ENCODE assay signal across 25 cellular contexts in the genomic region with DNA sequence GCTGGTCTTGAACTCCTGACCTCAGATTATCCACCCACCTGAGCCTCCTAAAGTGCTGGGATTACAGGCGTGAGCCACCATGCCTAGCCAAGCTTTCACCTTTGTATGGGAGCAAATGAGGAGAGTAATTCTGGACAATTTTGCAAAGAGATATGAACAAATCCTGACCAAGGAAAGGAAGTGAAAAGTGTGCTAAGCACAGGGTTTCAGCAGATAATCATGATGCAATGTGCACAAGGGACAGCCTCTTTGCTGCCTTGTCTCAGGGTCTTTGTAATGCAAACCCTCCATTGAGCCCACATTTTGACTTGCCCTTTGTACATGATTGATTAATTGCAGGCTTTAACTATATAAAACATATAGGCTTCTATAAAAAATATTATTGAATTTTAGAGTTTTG. TPM values are rescaled to one million over a fixed set of nuclear protein-coding genes. Genes with fewer than 3 reads are reported as not detected.
"Had no signal": no experiment of that assay in that cellular context is flagged by ENCODE, and none has a peak within 500 bp of the region (broad histone marks: within the 10 kb centered on the region; RNA-seq: fewer than 3 reads in every experiment).

No MANE protein-coding gene starts in this region.

- ATAC-seq: activated T-cell treated with anti-CD3 and anti-CD28 coated beads, Interleukin-2, amount 50 U/mL, for 4 hours; Right ventricle myocardium inferior had no signal

- H3K27me3 ChIP-seq: SJSA1 had no signal

- H3K9me3 ChIP-seq: SJSA1 had no signal

- H3K27me3 Mint-ChIP-seq: activated CD4-positive, alpha-beta memory T cell treated with anti-CD3 and anti-CD28 coated beads for 36 hours; activated CD4-positive, alpha-beta T cell treated with anti-CD3 and anti-CD28 coated beads, Interleukin-2, amount 10 ng/mL, durations not matched to agents 7 days and 5 days; activated naive CD8-positive, alpha-beta T cell; central memory CD8-positive, alpha-beta T cell had no signal

- H3K27ac Mint-ChIP-seq: activated CD4-positive, alpha-beta memory T cell treated with anti-CD3 and anti-CD28 coated beads for 36 hours; activated CD4-positive, alpha-beta T cell treated with anti-CD3 and anti-CD28 coated beads, Interleukin-2, amount 10 ng/mL, durations not matched to agents 7 days and 5 days; activated naive CD8-positive, alpha-beta T cell; brain; T-helper 1 cell treated with Interleukin-12 subunit alpha and Interleukin-12 subunit beta and Interleukin-4 antibody, amounts not matched to agents 30 μg/mL and 1 μg/mL, for 36 hours had no signal

- H3K36me3 ChIP-seq: SJSA1 had no signal

- H3K27ac ChIP-seq: SJSA1, VCaP had no signal

- H3K4me3 ChIP-seq: SJSA1 had no signal

- H3K9me3 Mint-ChIP-seq: activated CD4-positive, alpha-beta memory T cell treated with anti-CD3 and anti-CD28 coated beads for 36 hours; activated CD4-positive, alpha-beta T cell treated with anti-CD3 and anti-CD28 coated beads, Interleukin-2, amount 10 ng/mL, durations not matched to agents 7 days and 5 days; activated T-cell treated with anti-CD3 and anti-CD28 coated beads, Interleukin-2, amount 50 U/mL, for 4 hours; central memory CD8-positive, alpha-beta T cell; T-helper 1 cell treated with Interleukin-12 subunit alpha and Interleukin-12 subunit beta and Interleukin-4 antibody, amounts not matched to agents 30 μg/mL and 1 μg/mL, for 36 hours had no signal

- DNase-seq: activated CD4-positive, alpha-beta memory T cell treated with anti-CD3 and anti-CD28 coated beads for 36 hours; activated CD4-positive, alpha-beta T cell treated with anti-CD3 and anti-CD28 coated beads, Interleukin-2, amount 10 ng/mL, durations not matched to agents 7 days and 5 days; activated CD4-positive, CD25-positive, alpha-beta regulatory T cell; activated CD8-positive, alpha-beta memory T cell treated with anti-CD3 and anti-CD28 coated beads for 24 hours; activated effector memory CD4-positive, alpha-beta T cell treated with anti-CD3 and anti-CD28 coated beads, Interleukin-2, amount 50 U/mL, for 16 hours; activated naive CD4-positive, alpha-beta T cell treated with Interleukin-2 at 50 U/mL for 16 hours; activated T-cell treated with anti-CD3 and anti-CD28 coated beads, Interleukin-2, amount 50 U/mL, for 4 hours; amygdala; cortex of kidney; KBM-7; NCI-H1092; NCI-H1417; NCI-H1930; NCI-H2107; NCI-H2171 treated with DMSO at 0.1 percent for 48 hours; NCI-H226; NCI-H526; NCI-H82 had no signal

- H3K4me3 Mint-ChIP-seq: activated CD4-positive, alpha-beta memory T cell treated with anti-CD3 and anti-CD28 coated beads for 36 hours; activated CD4-positive, alpha-beta T cell treated with anti-CD3 and anti-CD28 coated beads, Interleukin-2, amount 10 ng/mL, durations not matched to agents 7 days and 5 days; activated naive CD8-positive, alpha-beta T cell; activated T-cell treated with anti-CD3 and anti-CD28 coated beads, Interleukin-2, amount 50 U/mL, for 4 hours; brain; central memory CD8-positive, alpha-beta T cell; T-helper 1 cell treated with Interleukin-12 subunit alpha and Interleukin-12 subunit beta and Interleukin-4 antibody, amounts not matched to agents 30 μg/mL and 1 μg/mL, for 36 hours had no signal

- H3K4me1 Mint-ChIP-seq: activated CD4-positive, alpha-beta T cell treated with anti-CD3 and anti-CD28 coated beads, Interleukin-2, amount 10 ng/mL, durations not matched to agents 7 days and 5 days; central memory CD8-positive, alpha-beta T cell had no signal

- H3K36me3 Mint-ChIP-seq: activated CD4-positive, alpha-beta memory T cell treated with anti-CD3 and anti-CD28 coated beads for 36 hours; activated naive CD8-positive, alpha-beta T cell; brain had no signal

RNA-seq across cellular contexts. Expression of gene PYGL, which starts 9.2 kb away (rescaled TPM):
- total RNA-seq: activated CD4-positive, alpha-beta T cell treated with anti-CD3 and anti-CD28 coated beads, Interleukin-2, amount 10 ng/mL, durations not matched to agents 7 days and 5 days had no signal
